Comparison of ENCODE assay signal across 1 cellular context in the genomic region with DNA sequence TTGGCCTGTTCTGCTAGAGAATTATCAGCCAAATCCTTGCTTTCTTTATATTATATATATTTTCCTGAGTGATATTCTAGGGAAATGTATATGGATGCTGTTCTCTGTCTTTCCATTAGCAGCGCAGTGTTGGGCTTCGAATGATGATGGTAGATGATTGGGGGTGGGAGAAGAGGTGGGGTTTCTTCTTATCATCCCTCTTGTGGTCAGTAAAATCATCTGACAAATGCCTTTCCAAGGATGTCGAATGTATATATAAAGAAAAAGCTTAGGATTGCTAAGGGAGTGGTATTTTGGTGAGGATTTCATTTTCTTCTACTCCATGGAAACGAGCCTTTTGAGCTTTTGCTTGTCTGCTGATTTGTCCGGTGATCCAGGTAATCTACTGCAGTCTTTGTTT.
TF ChIP-seq lines count a peak whose summit lies in the region.

No MANE protein-coding gene starts in this region.

TF ChIP-seq in IMR-90, 13 proteins besides CTCF, POLR2A, EP300 and RAD21 (continued from another document):
- no peak for TF ChIP-seq MXI1 (IDR thresholded peaks at IDR 0.05; ENCODE audit: borderline replicate concordance, low read depth, low read length)
- TF ChIP-seq MAZ (IDR thresholded peaks at IDR 0.05; ENCODE audit: borderline replicate concordance, low read depth, low read length), result no peak
- no peak for TF ChIP-seq RFX5 (IDR thresholded peaks at IDR 0.05; ENCODE audit: low read depth, low read length)
- no peak for TF ChIP-seq MAFK (IDR thresholded peaks at IDR 0.05; ENCODE audit: low read depth, low read length)
- TF ChIP-seq, protein P1, sequence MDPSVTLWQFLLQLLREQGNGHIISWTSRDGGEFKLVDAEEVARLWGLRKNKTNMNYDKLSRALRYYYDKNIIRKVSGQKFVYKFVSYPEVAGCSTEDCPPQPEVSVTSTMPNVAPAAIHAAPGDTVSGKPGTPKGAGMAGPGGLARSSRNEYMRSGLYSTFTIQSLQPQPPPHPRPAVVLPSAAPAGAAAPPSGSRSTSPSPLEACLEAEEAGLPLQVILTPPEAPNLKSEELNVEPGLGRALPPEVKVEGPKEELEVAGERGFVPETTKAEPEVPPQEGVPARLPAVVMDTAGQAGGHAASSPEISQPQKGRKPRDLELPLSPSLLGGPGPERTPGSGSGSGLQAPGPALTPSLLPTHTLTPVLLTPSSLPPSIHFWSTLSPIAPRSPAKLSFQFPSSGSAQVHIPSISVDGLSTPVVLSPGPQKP (IDR thresholded peaks at IDR 0.05; ENCODE audit: borderline replicate concordance, low read depth, low read length), result no peak
TF ChIP-seq in IMR-90: peak in this region for 0.
